12 cellular contexts compared by ENCODE assay signal in the genomic region with DNA sequence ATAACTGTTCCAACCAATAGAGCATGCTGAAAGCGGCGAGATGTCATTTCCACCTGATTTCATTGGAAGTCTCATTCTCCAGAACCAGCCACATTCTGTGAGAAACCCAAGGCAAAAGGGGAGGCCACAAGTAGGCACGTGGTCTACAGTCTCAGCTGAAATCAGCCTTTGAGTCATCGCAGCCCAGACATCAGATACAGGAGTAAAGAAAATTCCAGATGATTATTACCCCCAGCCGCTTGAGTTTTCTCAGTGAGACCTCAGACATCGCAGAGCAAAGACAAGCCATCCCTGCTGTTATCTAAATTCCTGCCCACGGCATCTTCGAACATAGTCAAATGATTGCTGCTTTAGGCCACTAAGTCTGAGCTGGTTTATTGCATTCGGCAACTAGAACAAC.
A peak's percentile ranks its signal among the peaks of the same experiment; 100 is the strongest.
DNase-seq lines count a peak whose midpoint lies in the region; TF ChIP-seq lines count a peak whose summit lies in the region.
"Had no signal": no experiment of that assay in that cellular context is flagged by ENCODE, and none has a peak within 500 bp of the region (broad histone marks: within the 10 kb centered on the region; RNA-seq: fewer than 3 reads in every experiment).

No MANE protein-coding gene starts in this region.

- peak; percentile 29 for DNase-seq in activated naive CD4-positive, alpha-beta T cell treated with Interleukin-2 at 50 U/mL for 16 hours
- no peak for DNase-seq in activated naive CD4-positive, alpha-beta T cell (lab: John Stamatoyannopoulos, UW)
- peak; percentile 50 to 55 for DNase-seq in activated T-cell treated with anti-CD3 and anti-CD28 coated beads, Interleukin-2, amount 50 U/mL, for 48 hours
- DNase-seq in fibroblast of pulmonary artery (ENCODE audit: low read depth) (peak; percentile 78), stromal cell of bone marrow (ENCODE audit: low read depth) (peak; percentile 68), globus pallidus (ENCODE audit: low spot score) (no peak), NCI-H2107 treated with DMSO at 0.1 percent for 48 hours (lab: John Stamatoyannopoulos, UW; ENCODE audit: unreplicated experiment) (no peak), NCI-H1048 (lab: John Stamatoyannopoulos, UW) (no peak)
- DNase-seq: CD4-positive, alpha-beta T cell; lower lobe of right lung; NCI-H1417; RPMI8226 had no signal

- H3K4me3 ChIP-seq in fibroblast of pulmonary artery (replicated peaks; ENCODE audit: low read depth, low read length): no peak overlapping the region
- H3K4me3 ChIP-seq: lower lobe of right lung had no signal

- TF ChIP-seq CTCF in fibroblast of pulmonary artery (IDR thresholded peaks at IDR 0.05; ENCODE audit: low read length, missing control alignments): no peak

Comparison
In these comparisons a context has a peak if more than half of its experiments do, and no peak if none do; other contexts are left out.
1. DNase-seq: peak in activated naive CD4-positive, alpha-beta T cell treated with Interleukin-2 at 50 U/mL for 16 hours (single experiment), activated T-cell treated with anti-CD3 and anti-CD28 coated beads, Interleukin-2, amount 50 U/mL, for 48 hours (2 of 2), fibroblast of pulmonary artery (single experiment) and stromal cell of bone marrow (single experiment); none in activated naive CD4-positive, alpha-beta T cell (0 of 4), globus pallidus (single experiment), NCI-H2107 treated with DMSO at 0.1 percent for 48 hours (single experiment) and NCI-H1048 (single experiment).